Comparison of ENCODE assay signal across 8 cellular contexts in genomic region chr5:141564216-141564692, GRCh38. TPM values are rescaled to one million over a fixed set of nuclear protein-coding genes. Genes with fewer than 3 reads are reported as not detected.
A peak's percentile ranks its signal among the peaks of the same experiment; 100 is the strongest.
DNase-seq lines count a peak whose midpoint lies in the region; ATAC-seq lines count a peak whose summit lies in the region.

No MANE protein-coding gene starts in this region.

- peak; percentile 16 for DNase-seq in COLO668 (lab: John Stamatoyannopoulos, UW; ENCODE audit: unreplicated experiment)
- DNase-seq in NCI-H526 treated with DMSO at 0.1 percent for 48 hours (lab: John Stamatoyannopoulos, UW) = peak; percentile 84
- peak; percentile 55 for DNase-seq in activated CD4-positive, alpha-beta T cell treated with anti-CD3 and anti-CD28 coated beads, Interleukin-2, amount 50 U/mL, for 1 hour
- peak; percentile 98 for DNase-seq in medulla oblongata (ENCODE audit: extremely low spot score)
- DNase-seq in stimulated activated CD8-positive, alpha-beta memory T cell treated with anti-CD3 and anti-CD28 coated beads, Interleukin-15, amount 100 ng/mL, for 1 hour (ENCODE audit: low read depth) = peak; percentile 40

- H3K9me3 ChIP-seq in ectodermal cell (ENCODE audit: control insufficient read depth, low read length) = no peaks in the 10 kb centered on the region

- H3K27ac ChIP-seq in ectodermal cell (ENCODE audit: insufficient read depth, low read depth, low read length, poor library complexity, severe bottlenecking) = peak overlapping the region; percentile 74

- no peaks in the 10 kb centered on the region for H3K27me3 ChIP-seq in ectodermal cell (ENCODE audit: control insufficient read depth, insufficient read depth, low read length, poor library complexity, severe bottlenecking)

- 37 to 48% methylated on average over 5 of the region's 5 CpGs for WGBS in ectodermal cell, 2 experiments

- peak; percentile 94 for ATAC-seq in GM19463 (IDR thresholded peaks at IDR 0.05; ENCODE audit: unreplicated experiment)
- peak; percentile 90 for ATAC-seq in HG03571 (IDR thresholded peaks at IDR 0.05; ENCODE audit: unreplicated experiment)

- H3K36me3 ChIP-seq in ectodermal cell (ENCODE audit: control insufficient read depth, insufficient read depth, low read length) = peaks cover 9% of the 10 kb centered on the region

- no peak overlapping the region for H3K4me3 ChIP-seq in ectodermal cell (ENCODE audit: insufficient read depth, low read depth, low read length)

- peaks cover 6% of the 10 kb centered on the region for H3K4me1 ChIP-seq in ectodermal cell (ENCODE audit: control insufficient read depth, insufficient read depth, low read length)

RNA-seq across cellular contexts. Expression of gene DIAPH1, which starts 54.5 kb away (rescaled TPM):
- polyA plus RNA-seq in ectodermal cell (2013, experiment 1 of 4) = 72.3 TPM
- polyA plus RNA-seq in ectodermal cell (2013, experiment 2 of 4) = 75.0 TPM
- polyA plus RNA-seq in ectodermal cell (2013, experiment 3 of 4) = 43.9 TPM
- polyA plus RNA-seq in ectodermal cell (2013, experiment 4 of 4) = 49.5 TPM

Comparison
In these comparisons a context has a peak if more than half of its experiments do, and no peak if none do; other contexts are left out.
1. DNase-seq: peak in every context shown above with its lines; median percentile 98 in medulla oblongata; 84 in NCI-H526 treated with DMSO at 0.1 percent for 48 hours; 55 in activated CD4-positive, alpha-beta T cell treated with anti-CD3 and anti-CD28 coated beads, Interleukin-2, amount 50 U/mL, for 1 hour; 40 in stimulated activated CD8-positive, alpha-beta memory T cell treated with anti-CD3 and anti-CD28 coated beads, Interleukin-15, amount 100 ng/mL, for 1 hour; 16 in COLO668.